In genomic region chr21:14120091-14120734, GRCh38 we compare ENCODE assay signal across 8 cellular contexts.
DNase-seq lines count a peak whose midpoint lies in the region; ATAC-seq, FAIRE-seq and TF ChIP-seq lines count a peak whose summit lies in the region.

No MANE protein-coding gene starts in this region.

- RAD21 ChIA-PET in GM12878 (lab: Charles Lee; ENCODE audit: unreplicated experiment), result interaction anchor here (0.7 to 2.0 kb wide), 7 partner anchors 11 to 95 kb away, joined by 3 to 9 read pairs (median 3); partner anchors contain the start of gene RBM11

- POLR2A ChIA-PET in GM12878 (lab: Charles Lee), result interaction anchor here (0.7 kb wide), 1 partner anchor 34 kb away, joined by 5 read pairs; no protein-coding TSS in a partner anchor

- no peak for TF ChIP-seq EP300 in GM12878 (IDR thresholded peaks at IDR 0.05; ENCODE audit: borderline replicate concordance in 1 of 2, control insufficient read depth in 1 of 2, low read depth in 2 of 2, low read length in 2 of 2)

- TF ChIP-seq POLR2A in GM12878 (IDR thresholded peaks at IDR 0.05; ENCODE audit: low read depth, low read length), result no peak

- BruUV-seq in GM12878 (replicated peaks; lab: Mats Ljungman, UMichigan), result no TSS peak

- H3K9me3 ChIP-seq in NT2/D1 (ENCODE audit: insufficient read depth, low read length) (peaks cover 9% of the 10 kb centered on the region; the same call in 1 of the 2 replicates), GM12878 (replicated peaks; ENCODE audit: control insufficient read depth, insufficient read depth, low read length) (no peaks in the 10 kb centered on the region; the same call in 2 of the 3 replicates), ascending aorta (no peaks in the 10 kb centered on the region)

- CTCF ChIA-PET in GM12878 (lab: Yijun Ruan, JAX), result interaction anchor here (0.8 to 2.0 kb wide), 17 partner anchors 10 to 173 kb away, joined by 3 to 14 read pairs (median 3); no protein-coding TSS in a partner anchor

- peak; percentile 87 for TF ChIP-seq RAD21 in GM12878 (IDR thresholded peaks at IDR 0.05; ENCODE audit: insufficient read depth, low read depth, low read length)

- in situ Hi-C loops in GM12878 (cut with MboI), result no loop called here

- no peaks in the 10 kb centered on the region for H4K20me1 ChIP-seq in GM12878 (ENCODE audit: control insufficient read depth, insufficient read depth)

- SMC1A ChIA-PET in GM12878 (lab: Charles Lee; ENCODE audit: uncharacterized antibody, unreplicated experiment), result interaction anchor here (0.6 to 1.6 kb wide), 7 partner anchors 8 to 100 kb away, joined by 3 to 7 read pairs (median 5); no protein-coding TSS in a partner anchor

- peak; percentile 80 to 88 (median 87) for TF ChIP-seq CTCF in GM12878 (IDR thresholded peaks at IDR 0.05 in 2 of 3, conservative IDR thresholded peaks at IDR 0.05 in 1 of 3; ENCODE audit: control insufficient read depth in 2 of 3, extremely low read depth in 1 of 3, insufficient read depth in 1 of 3, low read depth in 3 of 3, low read length in 3 of 3)
- peak in 1 of 3 experiments; percentile 10 for TF ChIP-seq CTCF in ascending aorta (IDR thresholded peaks at IDR 0.05)

- H3K4me1 ChIP-seq in NT2/D1 (ENCODE audit: insufficient read depth, insufficient read length) (no peaks in the 10 kb centered on the region), GM12878 (ENCODE audit: control insufficient read depth, insufficient read depth, low read length) (peaks cover 13% of the 10 kb centered on the region), ascending aorta (no peaks in the 10 kb centered on the region)

- no peak overlapping the region for H3K27ac ChIP-seq in GM12878 (ENCODE audit: control insufficient read depth, insufficient read depth)
- no peak overlapping the region for H3K27ac ChIP-seq in ascending aorta

- DNase-seq in CD1c-positive myeloid dendritic cell (ENCODE audit: extremely low spot score) (peak; percentile 21), NT2/D1 (ENCODE audit: low read depth, low spot score) (peak; percentile 72), GM12878 (ENCODE audit: low read depth, low spot score) (peak; percentile 23), midbrain (lab: John Stamatoyannopoulos, UW) (peak; percentile 42), cortex of kidney (lab: John Stamatoyannopoulos, UW) (no peak), ascending aorta (ENCODE audit: low spot score in 2 of 2) (no peak)

- H3K4me3 ChIP-seq in NT2/D1 (ENCODE audit: insufficient read length, low read depth) (no peak overlapping the region), GM12878 (no peak overlapping the region), ascending aorta (no peak overlapping the region)

- ATAC-seq in GM18517 (IDR thresholded peaks at IDR 0.05; ENCODE audit: unreplicated experiment) (peak; percentile 66), HG03066 (IDR thresholded peaks at IDR 0.05; ENCODE audit: low read depth, unreplicated experiment) (peak; percentile 66), GM12878 (peak; percentile 75)

- intact Hi-C loops in GM12878 (cut with micrococcal nuclease; ENCODE audit: unreplicated experiment), result no loop called here
- intact Hi-C loops in ascending aorta (cut with DNase I), result no loop called here

- peaks cover 3% of the 10 kb centered on the region for H3K27me3 ChIP-seq in NT2/D1 (ENCODE audit: insufficient read depth, insufficient read length)
- H3K27me3 ChIP-seq in GM12878 (replicated peaks in 1 of 2; ENCODE audit: control insufficient read depth in 2 of 2, insufficient read depth in 2 of 2, low read length in 1 of 2), result no peaks in the 10 kb centered on the region
- H3K27me3 ChIP-seq in ascending aorta, result no peaks in the 10 kb centered on the region

- no peak overlapping the region for H3K9ac ChIP-seq in NT2/D1 (ENCODE audit: insufficient read length, low read depth)
- no peak overlapping the region for H3K9ac ChIP-seq in GM12878 (ENCODE audit: control insufficient read depth, insufficient read depth, low read length)

- H3K36me3 ChIP-seq in NT2/D1 (ENCODE audit: insufficient read depth, insufficient read length, low read length) (no peaks in the 10 kb centered on the region), GM12878 (ENCODE audit: control insufficient read depth in 2 of 2, insufficient read depth in 2 of 2, low read length in 1 of 2) (no peaks in the 10 kb centered on the region), ascending aorta (no peaks in the 10 kb centered on the region)

- no peaks in the 10 kb centered on the region for H3K79me2 ChIP-seq in GM12878 (ENCODE audit: control insufficient read depth, insufficient read depth, low read length)

- no peak for FAIRE-seq in GM12878 (lab: Jason Lieb, UNC)

- H2AFZ ChIP-seq in GM12878 (ENCODE audit: control insufficient read depth, low read depth, low read length), result no peak overlapping the region

- 0% methylated on average over 4 of the region's 4 CpGs for WGBS in GM12878 (ENCODE audit: insufficient coverage, insufficient replicate concordance, low lambda C conversion rate, missing lambda C conversion rate)

- no peak overlapping the region for H3K4me2 ChIP-seq in GM12878 (ENCODE audit: control insufficient read depth, insufficient read depth)

TF ChIP-seq in GM12878, 131 proteins besides CTCF, POLR2A, EP300 and RAD21 (continues in another document):
- TF ChIP-seq REST (IDR thresholded peaks at IDR 0.05; ENCODE audit: low read depth, low read length) (no peak), ZNF687 (IDR thresholded peaks at IDR 0.05) (no peak), SREBF1 (IDR thresholded peaks at IDR 0.05; ENCODE audit: low read length) (no peak), ETV6 (conservative IDR thresholded peaks at IDR 0.05 in 1 of 2, IDR thresholded peaks at IDR 0.05 in 1 of 2; ENCODE audit: borderline replicate concordance in 1 of 2, low read depth in 1 of 2) (peak in 1 of 2 experiments; percentile 17; a peak in 1 of 4 replicates)

Comparison
In these comparisons a context has a peak if more than half of its experiments do, and no peak if none do; other contexts are left out.
1. DNase-seq: peak in CD1c-positive myeloid dendritic cell (single experiment), NT2/D1 (single experiment), GM12878 (single experiment) and midbrain (single experiment); none in cortex of kidney (single experiment) and ascending aorta (0 of 2).
2. Peak in every context shown above with its lines, with median percentiles within 50 percentile points of each other: ATAC-seq.